In the genomic region with DNA sequence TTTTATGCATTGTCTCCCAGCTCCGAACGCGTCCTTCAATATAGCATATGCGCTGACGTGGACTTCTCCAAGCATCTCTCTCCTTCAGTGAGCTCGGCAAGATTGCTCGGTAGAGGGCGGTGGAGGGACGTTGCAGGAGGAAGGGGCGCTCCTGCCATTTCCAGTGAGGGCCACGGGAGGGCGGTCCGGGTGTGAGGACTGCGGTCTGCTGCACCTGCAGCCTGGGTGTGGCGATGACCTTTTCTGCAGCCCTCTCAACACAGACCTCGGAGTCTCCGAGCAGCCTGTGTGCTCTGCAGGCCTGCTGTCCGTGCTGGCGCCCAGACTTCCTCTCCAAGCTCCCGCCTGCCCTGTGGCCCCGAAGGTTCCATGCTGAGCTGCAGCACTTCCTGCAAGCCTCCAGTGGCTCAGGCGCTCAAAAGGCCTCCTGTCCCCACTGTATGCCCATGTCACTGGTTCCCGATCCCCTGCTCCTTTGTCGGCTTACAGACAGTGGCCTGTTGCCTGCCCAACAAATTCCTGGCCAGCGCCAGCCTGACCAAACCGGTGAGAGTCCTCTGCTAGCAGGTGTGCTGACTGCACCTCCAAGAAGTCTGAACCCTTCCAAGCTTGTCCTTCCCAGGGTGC, we compare ENCODE assay signal across 9 cellular contexts. TPM values are rescaled to one million over a fixed set of nuclear protein-coding genes. Genes with fewer than 3 reads are reported as not detected.
DNase-seq lines count a peak whose midpoint lies in the region; ATAC-seq, FAIRE-seq and TF ChIP-seq lines count a peak whose summit lies in the region.
"Had no signal": no experiment of that assay in that cellular context is flagged by ENCODE, and none has a peak within 500 bp of the region (broad histone marks: within the 10 kb centered on the region; RNA-seq: fewer than 3 reads in every experiment).

No MANE protein-coding gene starts in this region.

- no peak overlapping the region for H3K27ac ChIP-seq in SJCRH30
- no peak overlapping the region for H3K27ac ChIP-seq in gastroesophageal sphincter
- peak overlapping the region; percentile 54 for H3K27ac ChIP-seq in thymus (ENCODE audit: low read depth)

- no peak overlapping the region for H3K4me3 Mint-ChIP-seq in osteocyte (ENCODE audit: unreplicated experiment)
- H3K4me3 Mint-ChIP-seq: stimulated activated naive CD8-positive, alpha-beta T cell treated with anti-CD3 and anti-CD28 coated beads, Interleukin-15, Interleukin-2, amounts not matched to agents 100 ng/mL and 50 ng/mL, for 24 hours had no signal

- ATAC-seq in gastroesophageal sphincter, result peak; percentile 82

- H3K27ac Mint-ChIP-seq in osteocyte (ENCODE audit: unreplicated experiment), result no peak overlapping the region
- H3K27ac Mint-ChIP-seq: stimulated activated naive CD8-positive, alpha-beta T cell treated with anti-CD3 and anti-CD28 coated beads, Interleukin-15, Interleukin-2, amounts not matched to agents 100 ng/mL and 50 ng/mL, for 24 hours had no signal

- H3K36me3 ChIP-seq in H7 (replicated peaks; ENCODE audit: control insufficient read depth, insufficient read depth, low read length) (no peaks in the 10 kb centered on the region), SJCRH30 (no peaks in the 10 kb centered on the region), gastroesophageal sphincter (no peaks in the 10 kb centered on the region), thymus (ENCODE audit: control insufficient read depth, insufficient read depth) (no peaks in the 10 kb centered on the region)

- TF ChIP-seq CTCF in gastroesophageal sphincter (IDR thresholded peaks at IDR 0.05) (peak; percentile 71 to 91 (median 86)), osteocyte (IDR thresholded peaks at IDR 0.05) (peak; percentile 100)

- H3K4me3 ChIP-seq in H7 (ENCODE audit: insufficient read depth, low read depth, low read length), result no peak overlapping the region
- H3K4me3 ChIP-seq in SJCRH30, result no peak overlapping the region
- no peak overlapping the region for H3K4me3 ChIP-seq in gastroesophageal sphincter
- no peak overlapping the region for H3K4me3 ChIP-seq in thymus (ENCODE audit: low read length)

- 0% methylated on average over 7 to 8 of the region's 26 CpGs for WGBS in gastroesophageal sphincter (ENCODE audit: low coverage in 1 of 2), 2 donors
- 12% methylated on average over 26 of the region's 26 CpGs for WGBS in thymus

- TF ChIP-seq POLR2A in gastroesophageal sphincter (IDR thresholded peaks at IDR 0.05), result no peak

- H3K9me3 ChIP-seq in SJCRH30 (replicated peaks) (no peaks in the 10 kb centered on the region), gastroesophageal sphincter (no peaks in the 10 kb centered on the region), thymus (ENCODE audit: control insufficient read depth) (no peaks in the 10 kb centered on the region)

- H3K27me3 Mint-ChIP-seq in osteocyte (ENCODE audit: unreplicated experiment), result no peaks in the 10 kb centered on the region

- TF ChIP-seq EP300 in gastroesophageal sphincter (IDR thresholded peaks at IDR 0.05), result no peak

- peak; percentile 49 for FAIRE-seq in G401.6 (lab: Jason Lieb, UNC)

- DNase-seq in H7, result peak; percentile 97
- peak; percentile 81 for DNase-seq in M059J (ENCODE audit: low read depth)
- peak; percentile 37 to 52 for DNase-seq in SJCRH30
- DNase-seq in activated gamma-delta T cell treated with anti-CD3 and anti-CD28 coated beads, Interleukin-2, amount 50 U/mL, for 16 hours (ENCODE audit: low read depth), result peak; percentile 88
- peak; percentile 95 for DNase-seq in osteocyte (ENCODE audit: extremely low spot score, unreplicated experiment)

- H3K27me3 ChIP-seq in H7 (ENCODE audit: control insufficient read depth, insufficient read depth, low read length) (no peaks in the 10 kb centered on the region), SJCRH30 (no peaks in the 10 kb centered on the region), gastroesophageal sphincter (peaks cover 28% of the 10 kb centered on the region), thymus (ENCODE audit: control insufficient read depth, insufficient read depth) (peaks cover 3% of the 10 kb centered on the region)

- H3K36me3 Mint-ChIP-seq in osteocyte (ENCODE audit: unreplicated experiment), result no peaks in the 10 kb centered on the region

- H3K4me1 Mint-ChIP-seq in osteocyte (ENCODE audit: unreplicated experiment), result peaks cover 8% of the 10 kb centered on the region

- H3K4me1 ChIP-seq in SJCRH30, result peaks cover 10% of the 10 kb centered on the region
- H3K4me1 ChIP-seq in gastroesophageal sphincter, result peaks cover 0 to 7% (median 4%) of the 10 kb centered on the region in 3 donors
- peaks cover 12% of the 10 kb centered on the region for H3K4me1 ChIP-seq in thymus (ENCODE audit: control insufficient read depth, insufficient read depth, low read length)

- no peaks in the 10 kb centered on the region for H3K9me3 Mint-ChIP-seq in osteocyte (ENCODE audit: unreplicated experiment)
- H3K9me3 Mint-ChIP-seq: stimulated activated naive CD8-positive, alpha-beta T cell treated with anti-CD3 and anti-CD28 coated beads, Interleukin-15, Interleukin-2, amounts not matched to agents 100 ng/mL and 50 ng/mL, for 24 hours had no signal

RNA-seq across cellular contexts. Expression of gene RTP3, which starts 8.9 kb away (rescaled TPM):
- 0.07 TPM in 1 of 2 replicates, not detected in the other for total RNA-seq in H7 (2014; rRNA removed; shearing (Covaris generic))
- 0.20 and 0.81 TPM in 2 replicates for total RNA-seq in M059J (2014; rRNA removed; shearing (Covaris generic))
- total RNA-seq in SJCRH30 (2014; rRNA removed; shearing (Covaris generic)), result not detected in 2 replicates
- total RNA-seq in gastroesophageal sphincter (not detected), osteocyte (not detected in 2 replicates)
- polyA plus RNA-seq in thymus, result 0.07 TPM

RNA-seq across cellular contexts. Expression of gene LTF, which starts 24.1 kb away (rescaled TPM):
- not detected in 2 replicates for total RNA-seq in H7 (2014; rRNA removed; shearing (Covaris generic))
- total RNA-seq in M059J (2014; rRNA removed; shearing (Covaris generic)), result 0.30 and 0.52 TPM in 2 replicates
- not detected in 2 replicates for total RNA-seq in SJCRH30 (2014; rRNA removed; shearing (Covaris generic))
- 100 to 1,000 TPM in 1 of 4 donors, 1 to 10 TPM in 3; 1.2 to 198 (median 1.4) TPM for total RNA-seq in gastroesophageal sphincter
- not detected in 2 replicates for total RNA-seq in osteocyte
- 64.3 TPM for polyA plus RNA-seq in thymus

Comparison
In these comparisons a context has a peak if more than half of its experiments do, and no peak if none do; other contexts are left out.
1. DNase-seq: peak in every context shown above with its lines; median percentile 97 in H7; 95 in osteocyte; 88 in activated gamma-delta T cell treated with anti-CD3 and anti-CD28 coated beads, Interleukin-2, amount 50 U/mL, for 16 hours; 81 in M059J; 44 in SJCRH30.